18 cellular contexts compared by ENCODE assay signal in genomic region chr1:159941867-159942560, GRCh38. TPM values are rescaled to one million over a fixed set of nuclear protein-coding genes. Genes with fewer than 3 reads are reported as not detected.
DNase-seq lines count a peak whose midpoint lies in the region; ATAC-seq and TF ChIP-seq lines count a peak whose summit lies in the region.
"Had no signal": no experiment of that assay in that cellular context is flagged by ENCODE, and none has a peak within 500 bp of the region (broad histone marks: within the 10 kb centered on the region; RNA-seq: fewer than 3 reads in every experiment).

No MANE protein-coding gene starts in this region.

- H4K8ac ChIP-seq in mesendoderm (ENCODE audit: low read depth, low read length) = no peak overlapping the region

- H2AK5ac ChIP-seq in mesendoderm (ENCODE audit: low read length) = no peak overlapping the region

- H3K56ac ChIP-seq in mesendoderm (ENCODE audit: low read length) = no peak overlapping the region

- intact Hi-C loops in left cardiac atrium (cut with DNase I) = no loop called here
- intact Hi-C loops in heart left ventricle (cut with DNase I) = loop anchor here in 1 of 10 donors (10.0 kb wide), 1 partner anchor 137 kb away; the partner anchor contains the start of gene FCRL6
- intact Hi-C loops in esophagus squamous epithelium (cut with DNase I) = no loop called here

- H3K79me2 ChIP-seq in mesendoderm (ENCODE audit: control insufficient read depth, insufficient read depth, low read length) = peaks cover 1% of the 10 kb centered on the region

- H3K27me3 ChIP-seq in heart left ventricle (peaks cover 0 to 26% (median 0%) of the 10 kb centered on the region in 9 donors), mesendoderm (ENCODE audit: insufficient read depth, low read length, poor library complexity) (no peaks in the 10 kb centered on the region), esophagus squamous epithelium (peaks cover 0 to 51% (median 0%) of the 10 kb centered on the region in 4 donors)
- H3K27me3 ChIP-seq: foreskin keratinocyte had no signal

- ATAC-seq in left cardiac atrium (no peak), heart left ventricle (no peak), GM18858 (IDR thresholded peaks at IDR 0.05; ENCODE audit: unreplicated experiment) (no peak)
- ATAC-seq: CD8-positive, alpha-beta T cell; foreskin keratinocyte; HCT116; sciatic nerve had no signal

- H3K23ac ChIP-seq in mesendoderm (ENCODE audit: low read length) = peak overlapping the region; percentile 45

- H3K18ac ChIP-seq in mesendoderm (ENCODE audit: low read length) = no peak overlapping the region

- H2BK5ac ChIP-seq in mesendoderm (ENCODE audit: low read length) = no peak overlapping the region

- H3K36me3 ChIP-seq in heart left ventricle (no peaks in the 10 kb centered on the region), mesendoderm (ENCODE audit: control insufficient read depth, insufficient read depth, low read length) (no peaks in the 10 kb centered on the region), esophagus squamous epithelium (no peaks in the 10 kb centered on the region)
- H3K36me3 ChIP-seq: upper lobe of left lung had no signal

- H3K4me1 ChIP-seq in heart left ventricle (peaks cover 0 to 20% (median 11%) of the 10 kb centered on the region in 12 donors), mesendoderm (ENCODE audit: control insufficient read depth, low read depth, low read length) (peaks cover 9% of the 10 kb centered on the region), esophagus squamous epithelium (peaks cover 25 to 100% (median 47%) of the 10 kb centered on the region in 3 donors)

- WGBS in heart left ventricle, 4 donors = 77 to 90% (median 80%) methylated on average over 8 to 10 of the region's 10 CpGs
- no CpG with 5 or more reads among the region's 10 CpGs for WGBS in mesendoderm (ENCODE audit: extremely low coverage, insufficient coverage, low lambda C conversion rate)
- WGBS in esophagus squamous epithelium, 2 donors = 63 to 73% methylated on average over 2 to 3 of the region's 10 CpGs

- H3K9me3 ChIP-seq in heart left ventricle = no peaks in the 10 kb centered on the region
- no peaks in the 10 kb centered on the region for H3K9me3 ChIP-seq in esophagus squamous epithelium
- H3K9me3 ChIP-seq: upper lobe of left lung had no signal

- no peak overlapping the region for H2BK15ac ChIP-seq in mesendoderm (replicated peaks; ENCODE audit: low read depth)

- DNase-seq in left cardiac atrium (peak; percentile 12), heart left ventricle (no peak), NCI-H82 (lab: John Stamatoyannopoulos, UW) (peak; percentile 92), mesendoderm (no peak), SK-N-DZ (ENCODE audit: low spot score) (no peak), esophagus squamous epithelium (lab: John Stamatoyannopoulos, UW) (no peak)
- no peak for DNase-seq in stimulated activated CD4-positive, alpha-beta T cell treated with anti-CD3 and anti-CD28 coated beads, Interleukin-4, amount 100 ng/mL, for 24 hours
- DNase-seq: CD8-positive, alpha-beta T cell; EL; foreskin keratinocyte; KG1; NCI-H446; OCI-M1 had no signal

- TF ChIP-seq POLR2A in heart left ventricle (IDR thresholded peaks at IDR 0.05) (no peak), esophagus squamous epithelium (IDR thresholded peaks at IDR 0.05) (no peak)

- no peak overlapping the region for H2BK120ac ChIP-seq in mesendoderm (ENCODE audit: low read depth, low read length)

- H3K4me2 ChIP-seq in mesendoderm (ENCODE audit: low read length) = no peak overlapping the region

- H4K5ac ChIP-seq in mesendoderm (ENCODE audit: low read length) = no peak overlapping the region

- H3K4ac ChIP-seq in mesendoderm (ENCODE audit: low read depth, low read length) = no peak overlapping the region

- H3K27ac ChIP-seq in heart left ventricle = no peak overlapping the region
- no peak overlapping the region for H3K27ac ChIP-seq in mesendoderm (ENCODE audit: low read depth, low read length)
- peak overlapping the region in 1 of 4 donors; percentile 19 for H3K27ac ChIP-seq in esophagus squamous epithelium
- H3K27ac ChIP-seq: foreskin keratinocyte, upper lobe of left lung had no signal

- H3K4me3 ChIP-seq in heart left ventricle (no peak overlapping the region), mesendoderm (ENCODE audit: low read length) (no peak overlapping the region), esophagus squamous epithelium (no peak overlapping the region)
- H3K4me3 ChIP-seq: upper lobe of left lung had no signal

- no peak for TF ChIP-seq CTCF in heart left ventricle (IDR thresholded peaks at IDR 0.05)
- no peak for TF ChIP-seq CTCF in esophagus squamous epithelium (IDR thresholded peaks at IDR 0.05)

- H3K9ac ChIP-seq in mesendoderm (ENCODE audit: low read length) = no peak overlapping the region

- H3K79me1 ChIP-seq in mesendoderm (ENCODE audit: low read length) = peaks cover 2% of the 10 kb centered on the region

RNA-seq across cellular contexts. Expression of gene IGSF9, which starts 3.4 kb away (rescaled TPM):
- 1 to 10 TPM; 1.4 to 3.3 TPM for total RNA-seq in left cardiac atrium
- total RNA-seq in heart left ventricle = 1 to 10 TPM in 1 of 9 donors, under 1 TPM in 3, not detected in 5; 0.10 to 4.8 (median 0.12) TPM
- under 1 TPM in 1 of 2 donors, not detected in 1; 0.06 TPM for polyA plus RNA-seq in heart left ventricle
- 10.4 TPM for polyA plus RNA-seq in mesendoderm (2013, experiment 1 of 2)
- 10.1 TPM for polyA plus RNA-seq in mesendoderm (2013, experiment 2 of 2)
- 16.2 and 17.5 TPM in 2 replicates for polyA plus RNA-seq in SK-N-DZ (2014; cell fraction: cytosol; rRNA removed)
- polyA plus RNA-seq in SK-N-DZ (2014; cell fraction: nucleus; rRNA removed) = 40.6 and 58.6 TPM in 2 replicates
- total RNA-seq in esophagus squamous epithelium = 10 to 100 TPM in 1 of 4 donors, 1 to 10 TPM in 3; 4.2 to 12.0 (median 8.8) TPM
- total RNA-seq: CD8-positive, alpha-beta T cell had no signal

RNA-seq across cellular contexts. Expression of gene SLAMF9, which starts 12.0 kb away (rescaled TPM):
- total RNA-seq in left cardiac atrium (under 1 TPM in 1 of 2 donors, not detected in 1; 0.35 TPM), heart left ventricle (under 1 TPM in 1 of 9 donors, not detected in 8; 0.88 TPM), esophagus squamous epithelium (under 1 TPM in 2 of 4 donors, not detected in 2; 0.92 to 0.99 TPM)
- polyA plus RNA-seq in heart left ventricle = under 1 TPM in 1 of 2 donors, not detected in 1; 0.24 TPM
- polyA plus RNA-seq in mesendoderm (2013, experiment 1 of 2) = 0.07 TPM
- not detected for polyA plus RNA-seq in mesendoderm (2013, experiment 2 of 2)
- not detected in 2 replicates for polyA plus RNA-seq in SK-N-DZ (2014; cell fraction: cytosol; rRNA removed)
- polyA plus RNA-seq in SK-N-DZ (2014; cell fraction: nucleus; rRNA removed) = not detected in 2 replicates
- total RNA-seq: CD8-positive, alpha-beta T cell; endothelial cell of umbilical vein had no signal
- polyA plus RNA-seq: endothelial cell of umbilical vein had no signal

RNA-seq across cellular contexts. Expression of gene TAGLN2, which starts 16.7 kb away (rescaled TPM):
- total RNA-seq in left cardiac atrium = 100 to 1,000 TPM; 201 to 276 TPM
- 100 to 1,000 TPM in 5 of 9 donors, 10 to 100 TPM in 4; 84.3 to 246 (median 131) TPM for total RNA-seq in heart left ventricle
- 100 to 1,000 TPM; 113 to 226 TPM for polyA plus RNA-seq in heart left ventricle
- 155 TPM for polyA plus RNA-seq in mesendoderm (2013, experiment 1 of 2)
- 159 TPM for polyA plus RNA-seq in mesendoderm (2013, experiment 2 of 2)
- 195 and 211 TPM in 2 replicates for polyA plus RNA-seq in SK-N-DZ (2014; cell fraction: cytosol; rRNA removed)
- polyA plus RNA-seq in SK-N-DZ (2014; cell fraction: nucleus; rRNA removed) = 87.6 and 96.3 TPM in 2 replicates
- 100 to 1,000 TPM; 308 to 468 (median 357) TPM for total RNA-seq in esophagus squamous epithelium

RNA-seq across cellular contexts. Expression of gene CFAP45, which starts 42.0 kb away (rescaled TPM):
- total RNA-seq in left cardiac atrium (1 to 10 TPM; 1.6 to 2.0 TPM), heart left ventricle (1 to 10 TPM in 1 of 9 donors, under 1 TPM in 6, not detected in 2; 0.31 to 1.8 (median 0.62) TPM), esophagus squamous epithelium (under 1 TPM in 2 of 4 donors, not detected in 2; 0.48 to 0.95 TPM)
- 1 to 10 TPM in 1 of 2 donors, under 1 TPM in 1; 0.29 to 1.3 TPM for polyA plus RNA-seq in heart left ventricle
- 0.51 TPM for polyA plus RNA-seq in mesendoderm (2013, experiment 1 of 2)
- 0.60 TPM for polyA plus RNA-seq in mesendoderm (2013, experiment 2 of 2)
- 0.17 and 0.29 TPM in 2 replicates for polyA plus RNA-seq in SK-N-DZ (2014; cell fraction: cytosol; rRNA removed)
- 4.3 TPM in 1 of 2 replicates, not detected in the other for polyA plus RNA-seq in SK-N-DZ (2014; cell fraction: nucleus; rRNA removed)

Comparison
In these comparisons a context has a peak if more than half of its experiments do, and no peak if none do; other contexts are left out.
1. DNase-seq: peak in left cardiac atrium (single experiment) and NCI-H82 (single experiment); none in heart left ventricle (0 of 5), mesendoderm (single experiment), SK-N-DZ (single experiment), stimulated activated CD4-positive, alpha-beta T cell treated with anti-CD3 and anti-CD28 coated beads, Interleukin-4, amount 100 ng/mL, for 24 hours (single experiment) and esophagus squamous epithelium (single experiment).